Comparison of ENCODE assay signal across 1 cellular context in the genomic region with DNA sequence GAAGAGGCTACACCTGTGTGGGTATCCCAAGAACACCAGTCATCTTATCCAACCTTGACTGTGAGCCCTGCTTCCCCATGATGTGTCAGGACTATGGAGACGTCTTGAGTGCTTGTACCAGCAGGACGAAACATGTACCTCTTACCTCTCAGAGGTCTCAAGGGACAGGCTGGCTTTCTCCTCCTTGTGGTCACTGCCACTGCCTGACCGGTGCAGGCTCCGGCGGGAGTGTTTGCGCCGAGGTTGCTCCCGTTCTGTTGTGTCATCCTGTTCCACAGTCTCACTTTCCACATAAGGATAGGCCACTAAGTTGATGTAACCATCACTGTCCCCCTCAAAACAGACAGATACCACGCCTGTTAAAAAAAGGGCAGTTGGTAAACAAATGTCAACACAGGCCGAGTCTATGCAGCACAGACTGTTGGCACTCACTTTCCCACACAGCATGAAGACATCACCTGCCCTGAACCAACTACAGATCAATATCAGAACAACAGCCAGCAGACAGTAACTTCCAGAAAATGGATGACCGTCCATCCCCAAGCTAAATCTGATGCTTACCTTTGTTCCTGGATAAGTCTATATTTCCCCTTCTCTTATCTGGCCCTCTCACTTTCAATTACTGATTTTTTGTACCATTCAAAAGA.
TF ChIP-seq lines count a peak whose summit lies in the region.

No MANE protein-coding gene starts in this region.

TF ChIP-seq in IMR-90, 13 proteins besides CTCF, POLR2A, EP300 and RAD21:
- TF ChIP-seq CHD1 (IDR thresholded peaks at IDR 0.05; ENCODE audit: low read depth, low read length) (no peak), RFX5 (IDR thresholded peaks at IDR 0.05; ENCODE audit: low read depth, low read length) (no peak), SMC3 (IDR thresholded peaks at IDR 0.05; ENCODE audit: low read depth, low read length) (no peak), CEBPB (IDR thresholded peaks at IDR 0.05; ENCODE audit: low read depth, low read length) (no peak), RCOR1 (IDR thresholded peaks at IDR 0.05; ENCODE audit: insufficient replicate concordance, low read length) (no peak), NFE2L2 (IDR thresholded peaks at IDR 0.05; ENCODE audit: low read depth, low read length) (no peak)
- TF ChIP-seq, protein P1, sequence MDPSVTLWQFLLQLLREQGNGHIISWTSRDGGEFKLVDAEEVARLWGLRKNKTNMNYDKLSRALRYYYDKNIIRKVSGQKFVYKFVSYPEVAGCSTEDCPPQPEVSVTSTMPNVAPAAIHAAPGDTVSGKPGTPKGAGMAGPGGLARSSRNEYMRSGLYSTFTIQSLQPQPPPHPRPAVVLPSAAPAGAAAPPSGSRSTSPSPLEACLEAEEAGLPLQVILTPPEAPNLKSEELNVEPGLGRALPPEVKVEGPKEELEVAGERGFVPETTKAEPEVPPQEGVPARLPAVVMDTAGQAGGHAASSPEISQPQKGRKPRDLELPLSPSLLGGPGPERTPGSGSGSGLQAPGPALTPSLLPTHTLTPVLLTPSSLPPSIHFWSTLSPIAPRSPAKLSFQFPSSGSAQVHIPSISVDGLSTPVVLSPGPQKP (IDR thresholded peaks at IDR 0.05; ENCODE audit: borderline replicate concordance, low read depth, low read length) = no peak
